7 cellular contexts compared by ENCODE assay signal in genomic region chr17:35801583-35802224, GRCh38. TPM values are rescaled to one million over a fixed set of nuclear protein-coding genes. Genes with fewer than 3 reads are reported as not detected.
DNase-seq lines count a peak whose midpoint lies in the region; ATAC-seq and TF ChIP-seq lines count a peak whose summit lies in the region.

No MANE protein-coding gene starts in this region.

- H3K27ac ChIP-seq in heart right ventricle = peak overlapping the region in 6 of 10 donors; percentile 11 to 69 (median 33)
- peak overlapping the region in 3 of 5 donors; percentile 38 to 51 (median 50) for H3K27ac ChIP-seq in stomach

- H3K27me3 ChIP-seq in heart right ventricle (peaks cover 0 to 21% (median 0%) of the 10 kb centered on the region in 7 donors), stomach (peaks cover 0 to 20% (median 0%) of the 10 kb centered on the region in 3 donors)

- no peak for TF ChIP-seq POLR2A in stomach (IDR thresholded peaks at IDR 0.05)

- in situ Hi-C loops in GM13977 (cut with MboI; ENCODE audit: low pct_unique_long_range_greater_than_20kb, low sequenced_read_pairs, unreplicated experiment) = no loop called here

- peaks cover 4 to 41% (median 33%) of the 10 kb centered on the region in 9 donors for H3K4me1 ChIP-seq in heart right ventricle
- H3K4me1 ChIP-seq in stomach = peaks cover 17 to 51% (median 34%) of the 10 kb centered on the region in 4 donors

- no peak overlapping the region for H3K4me3 ChIP-seq in heart right ventricle
- H3K4me3 ChIP-seq in stomach = no peak overlapping the region

- H3K9me3 ChIP-seq in heart right ventricle (no peaks in the 10 kb centered on the region), stomach (no peaks in the 10 kb centered on the region)

- H3K36me3 ChIP-seq in heart right ventricle (no peaks in the 10 kb centered on the region), stomach (no peaks in the 10 kb centered on the region)

- ATAC-seq in heart right ventricle (peak; percentile 49 to 84 (median 74)), HG02885 (IDR thresholded peaks at IDR 0.05; ENCODE audit: poor library complexity, unreplicated experiment) (no peak)

- TF ChIP-seq EP300 in stomach (IDR thresholded peaks at IDR 0.05) = no peak

- no peak for TF ChIP-seq CTCF in heart right ventricle (IDR thresholded peaks at IDR 0.05)
- TF ChIP-seq CTCF in stomach (IDR thresholded peaks at IDR 0.05) = no peak
- TF ChIP-seq CTCF in GM13977 (IDR thresholded peaks at IDR 0.05; ENCODE audit: extremely low read depth, insufficient read depth, missing control alignments) = no peak

- DNase-seq in Kasumi-1 (lab: John Stamatoyannopoulos, UW) (peak; percentile 98 to 99), UCSD-AML1 (lab: John Stamatoyannopoulos, UW; ENCODE audit: unreplicated experiment) (peak; percentile 89), heart right ventricle (peak; percentile 78 to 83), stomach (peak; percentile 72), GM13977 (ENCODE audit: low spot score) (no peak)
- no peak for DNase-seq in activated CD4-positive, CD25-positive, alpha-beta regulatory T cell (lab: John Stamatoyannopoulos, UW)

- 33 to 35% methylated on average over 9 of the region's 9 CpGs for WGBS in heart right ventricle, 2 donors
- WGBS in stomach, 5 donors = 45 to 56% (median 50%) methylated on average over 9 of the region's 9 CpGs

- intact Hi-C loops in heart right ventricle (cut with DNase I) = loop anchor here in 2 of 10 donors (2.0 to 5.0 kb wide), 2 partner anchors 34 to 35 kb away; no protein-coding TSS in a partner anchor
- intact Hi-C loops in stomach (cut with DNase I; ENCODE audit: low total_unique reads) = no loop called here

RNA-seq across cellular contexts. Expression of gene MMP28, which starts 6.3 kb away (rescaled TPM):
- total RNA-seq in heart right ventricle (1 to 10 TPM; 1.4 to 3.4 (median 1.9) TPM), stomach (10 to 100 TPM in 4 of 5 donors, 1 to 10 TPM in 1; 2.2 to 75.0 (median 20.6) TPM)
- polyA plus RNA-seq in heart right ventricle (1 to 10 TPM; 5.4 to 7.4 TPM), stomach (10 to 100 TPM in 1 of 3 donors, 1 to 10 TPM in 2; 3.1 to 21.0 (median 6.1) TPM)

RNA-seq across cellular contexts. Expression of gene TAF15, which starts 7.6 kb away (rescaled TPM):
- total RNA-seq in heart right ventricle (100 to 1,000 TPM; 102 to 158 (median 135) TPM), stomach (100 to 1,000 TPM in 1 of 5 donors, 10 to 100 TPM in 4; 21.1 to 127 (median 60.1) TPM)
- polyA plus RNA-seq in heart right ventricle (10 to 100 TPM; 56.1 to 72.2 TPM), stomach (100 to 1,000 TPM in 1 of 3 donors, 10 to 100 TPM in 2; 88.8 to 101 (median 96.4) TPM)

RNA-seq across cellular contexts. Expression of gene C17orf50, which starts 41.0 kb away (rescaled TPM):
- total RNA-seq in heart right ventricle (not detected), stomach (not detected)
- polyA plus RNA-seq in heart right ventricle (not detected), stomach (not detected)

RNA-seq across cellular contexts. Expression of gene GAS2L2, which starts 48.7 kb away (rescaled TPM):
- total RNA-seq in heart right ventricle (under 1 TPM in 6 of 10 donors, not detected in 4; 0.09 to 0.89 (median 0.14) TPM), stomach (under 1 TPM in 1 of 5 donors, not detected in 4; under 0.01 TPM)
- polyA plus RNA-seq in heart right ventricle (under 1 TPM; 0.03 to 0.15 TPM), stomach (under 1 TPM in 1 of 3 donors, not detected in 2; 0.05 TPM)

Comparison
In these comparisons a context has a peak if more than half of its experiments do, and no peak if none do; other contexts are left out.
1. DNase-seq: peak in Kasumi-1 (2 of 2), UCSD-AML1 (single experiment), heart right ventricle (2 of 2) and stomach (single experiment); none in GM13977 (single experiment) and activated CD4-positive, CD25-positive, alpha-beta regulatory T cell (0 of 4).